Comparison of ENCODE assay signal across 1 cellular context in the genomic region with DNA sequence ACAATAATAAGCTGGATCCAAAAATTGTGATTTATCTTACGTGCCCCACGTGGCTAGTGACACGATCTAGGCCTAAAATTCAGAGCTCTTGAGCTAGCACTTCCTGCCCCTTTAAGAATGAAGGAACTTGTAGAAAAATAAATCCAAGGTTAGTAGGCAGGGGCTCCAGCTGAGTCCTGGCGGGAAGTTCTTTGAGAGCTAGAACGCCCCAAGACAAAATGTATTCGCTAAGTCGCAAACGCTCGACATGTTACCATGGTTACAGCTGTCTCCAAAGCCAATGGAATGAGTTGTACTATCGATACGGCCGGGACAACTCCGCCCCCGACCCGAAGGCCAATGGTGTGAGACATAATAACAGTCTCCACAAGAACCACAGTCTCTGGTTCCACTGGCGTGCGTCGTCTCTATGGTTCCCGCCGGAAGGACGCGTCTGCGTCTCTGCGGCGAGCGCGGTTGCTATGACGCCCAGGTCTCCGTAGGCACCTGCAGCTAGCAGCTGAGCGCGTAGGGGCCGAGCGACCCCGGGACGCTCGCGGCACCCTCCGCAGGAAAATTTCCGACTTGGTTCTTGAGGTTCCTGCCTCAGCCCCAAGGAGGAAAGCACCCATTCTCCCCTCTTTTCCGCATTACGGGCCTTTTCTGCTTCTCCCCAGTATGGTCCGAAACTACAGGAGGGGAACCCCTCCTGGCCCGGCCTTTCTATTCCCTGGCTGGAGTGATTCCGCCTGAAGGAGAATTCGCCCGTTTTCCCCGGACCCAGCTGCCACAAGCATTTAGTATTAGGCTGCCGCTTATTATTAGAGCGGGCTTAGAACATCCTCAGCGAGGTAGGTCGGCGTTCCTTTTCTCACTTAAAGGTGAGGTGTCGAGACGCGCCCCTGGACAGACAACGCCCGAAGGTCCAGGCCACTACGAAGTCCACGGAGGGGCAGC.
TF ChIP-seq lines count a peak whose summit lies in the region.

Gene CCDC30, plus strand, starts transcription at position 459 of the 936 bp plus-strand sequence. CDS start 17,266 bp downstream, outside the sequence.

TF ChIP-seq in HepG2, 621 proteins besides CTCF, POLR2A, EP300 and RAD21 (continued from another document and continues in another):
- TF ChIP-seq, protein P1, sequence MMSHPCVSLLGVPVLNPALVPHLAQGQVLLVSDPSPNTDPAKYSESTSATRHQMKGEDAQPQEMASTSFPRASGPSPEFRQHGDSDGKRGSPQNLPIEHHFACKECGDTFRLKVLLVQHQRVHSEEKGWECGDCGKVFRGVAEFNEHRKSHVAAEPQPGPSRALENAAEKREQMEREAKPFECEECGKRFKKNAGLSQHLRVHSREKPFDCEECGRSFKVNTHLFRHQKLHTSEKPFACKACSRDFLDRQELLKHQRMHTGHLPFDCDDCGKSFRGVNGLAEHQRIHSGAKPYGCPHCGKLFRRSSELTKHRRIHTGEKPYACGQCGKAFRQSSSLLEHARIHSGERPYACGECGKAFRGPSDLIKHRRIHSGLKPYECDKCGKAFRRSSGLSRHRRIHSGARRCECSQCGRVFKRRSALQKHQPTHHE (CRISPR knock-in tag; IDR thresholded peaks at IDR 0.05; ENCODE audit: borderline replicate concordance), result no peak
- TF ChIP-seq TP53 (CRISPR knock-in tag; conservative IDR thresholded peaks at IDR 0.05) (no peak), CREM (IDR thresholded peaks at IDR 0.05) (peak; percentile 65), CREM (CRISPR knock-in tag; IDR thresholded peaks at IDR 0.05) (no peak), ZNF264 (CRISPR knock-in tag; IDR thresholded peaks at IDR 0.05) (peak; percentile 2; the same call in 1 of the 2 replicates), ZNF660 (CRISPR knock-in tag; IDR thresholded peaks at IDR 0.05; ENCODE audit: borderline replicate concordance, low read depth) (no peak), ZNF260 (CRISPR knock-in tag; IDR thresholded peaks at IDR 0.05; ENCODE audit: borderline replicate concordance, low read depth) (no peak), ZNF83 (CRISPR knock-in tag; IDR thresholded peaks at IDR 0.05; ENCODE audit: borderline replicate concordance) (no peak), ZSCAN5A (CRISPR knock-in tag; IDR thresholded peaks at IDR 0.05; ENCODE audit: borderline replicate concordance) (no peak), ZNF317 (CRISPR knock-in tag; IDR thresholded peaks at IDR 0.05) (no peak), ZNF501 (CRISPR knock-in tag; IDR thresholded peaks at IDR 0.05) (peak; percentile 48; the same call in 1 of the 2 replicates), GATAD1 (CRISPR knock-in tag; IDR thresholded peaks at IDR 0.05) (peak; percentile 71), ZNF205 (CRISPR knock-in tag; IDR thresholded peaks at IDR 0.05) (no peak), SALL1 (CRISPR knock-in tag; IDR thresholded peaks at IDR 0.05) (peak; percentile 61; the same call in 1 of the 2 replicates), DPF2 (CRISPR knock-in tag; IDR thresholded peaks at IDR 0.05; ENCODE audit: borderline replicate concordance, low read depth) (no peak), CBFB (CRISPR knock-in tag; IDR thresholded peaks at IDR 0.05) (peak; percentile 61; the same call in 1 of the 2 replicates), ZNF17 (CRISPR knock-in tag; IDR thresholded peaks at IDR 0.05) (no peak), ARHGAP35 (CRISPR knock-in tag; IDR thresholded peaks at IDR 0.05; ENCODE audit: borderline replicate concordance) (no peak), MEIS2 (CRISPR knock-in tag; IDR thresholded peaks at IDR 0.05) (no peak; the same call in 1 of the 2 replicates), ELF4 (CRISPR knock-in tag; IDR thresholded peaks at IDR 0.05; ENCODE audit: borderline replicate concordance) (no peak), ERF (CRISPR knock-in tag; IDR thresholded peaks at IDR 0.05) (peak; percentile 51; the same call in 1 of the 2 replicates), ZNF292 (CRISPR knock-in tag; IDR thresholded peaks at IDR 0.05; ENCODE audit: borderline replicate concordance, low read depth) (0 out of 2 replicates have a peak, but pooled peaks have one; percentile 29), RFXAP (CRISPR knock-in tag; IDR thresholded peaks at IDR 0.05; ENCODE audit: borderline replicate concordance) (peak; percentile 76), ZFX (CRISPR knock-in tag; IDR thresholded peaks at IDR 0.05; ENCODE audit: low read depth) (peak; percentile 60; the same call in 1 of the 2 replicates), HNF4A (CRISPR knock-in tag; IDR thresholded peaks at IDR 0.05) (no peak), HNRNPLL (IDR thresholded peaks at IDR 0.05; ENCODE audit: low read depth, low read length, poor library complexity, severe bottlenecking) (peak; percentile 99), HES4 (CRISPR knock-in tag; IDR thresholded peaks at IDR 0.05; ENCODE audit: borderline replicate concordance) (no peak), SMC3 (IDR thresholded peaks at IDR 0.05; ENCODE audit: low read length) (no peak), MYPOP (CRISPR knock-in tag; IDR thresholded peaks at IDR 0.05) (peak; percentile 97), KMT2A (CRISPR knock-in tag; IDR thresholded peaks at IDR 0.05) (peak; percentile 51; the same call in 1 of the 2 replicates), MAX (IDR thresholded peaks at IDR 0.05) (peak; percentile 47), NCOA5 (CRISPR knock-in tag; IDR thresholded peaks at IDR 0.05) (no peak), ZNF547 (CRISPR knock-in tag; IDR thresholded peaks at IDR 0.05) (no peak), MED8 (CRISPR knock-in tag; IDR thresholded peaks at IDR 0.05; ENCODE audit: insufficient replicate concordance) (no peak), NKX3-1 (CRISPR knock-in tag; IDR thresholded peaks at IDR 0.05) (no peak), ZMYM4 (CRISPR knock-in tag; IDR thresholded peaks at IDR 0.05) (peak; percentile 62), ZNF431 (CRISPR knock-in tag; IDR thresholded peaks at IDR 0.05; ENCODE audit: borderline replicate concordance, low read depth) (no peak), ZNF274 (CRISPR knock-in tag; IDR thresholded peaks at IDR 0.05) (no peak), ARID2 (CRISPR knock-in tag; IDR thresholded peaks at IDR 0.05; ENCODE audit: borderline replicate concordance) (no peak), MAFF (IDR thresholded peaks at IDR 0.05; ENCODE audit: low read depth, low read length) (no peak), NFE2 (CRISPR knock-in tag; IDR thresholded peaks at IDR 0.05) (no peak), SP1 (IDR thresholded peaks at IDR 0.05) (no peak), SP1 (CRISPR knock-in tag; IDR thresholded peaks at IDR 0.05) (peak; percentile 97), TBP (CRISPR knock-in tag; IDR thresholded peaks at IDR 0.05) (no peak), ZNF629 (CRISPR knock-in tag; conservative IDR thresholded peaks at IDR 0.05) (no peak), ATM (IDR thresholded peaks at IDR 0.05; ENCODE audit: borderline replicate concordance) (no peak), ZHX1 (CRISPR knock-in tag; IDR thresholded peaks at IDR 0.05; ENCODE audit: low read depth) (0 out of 2 replicates have a peak, but pooled peaks have one; percentile 42), ZNF577 (CRISPR knock-in tag; IDR thresholded peaks at IDR 0.05; ENCODE audit: borderline replicate concordance, low read depth) (no peak)
- TF ChIP-seq, protein P2, sequence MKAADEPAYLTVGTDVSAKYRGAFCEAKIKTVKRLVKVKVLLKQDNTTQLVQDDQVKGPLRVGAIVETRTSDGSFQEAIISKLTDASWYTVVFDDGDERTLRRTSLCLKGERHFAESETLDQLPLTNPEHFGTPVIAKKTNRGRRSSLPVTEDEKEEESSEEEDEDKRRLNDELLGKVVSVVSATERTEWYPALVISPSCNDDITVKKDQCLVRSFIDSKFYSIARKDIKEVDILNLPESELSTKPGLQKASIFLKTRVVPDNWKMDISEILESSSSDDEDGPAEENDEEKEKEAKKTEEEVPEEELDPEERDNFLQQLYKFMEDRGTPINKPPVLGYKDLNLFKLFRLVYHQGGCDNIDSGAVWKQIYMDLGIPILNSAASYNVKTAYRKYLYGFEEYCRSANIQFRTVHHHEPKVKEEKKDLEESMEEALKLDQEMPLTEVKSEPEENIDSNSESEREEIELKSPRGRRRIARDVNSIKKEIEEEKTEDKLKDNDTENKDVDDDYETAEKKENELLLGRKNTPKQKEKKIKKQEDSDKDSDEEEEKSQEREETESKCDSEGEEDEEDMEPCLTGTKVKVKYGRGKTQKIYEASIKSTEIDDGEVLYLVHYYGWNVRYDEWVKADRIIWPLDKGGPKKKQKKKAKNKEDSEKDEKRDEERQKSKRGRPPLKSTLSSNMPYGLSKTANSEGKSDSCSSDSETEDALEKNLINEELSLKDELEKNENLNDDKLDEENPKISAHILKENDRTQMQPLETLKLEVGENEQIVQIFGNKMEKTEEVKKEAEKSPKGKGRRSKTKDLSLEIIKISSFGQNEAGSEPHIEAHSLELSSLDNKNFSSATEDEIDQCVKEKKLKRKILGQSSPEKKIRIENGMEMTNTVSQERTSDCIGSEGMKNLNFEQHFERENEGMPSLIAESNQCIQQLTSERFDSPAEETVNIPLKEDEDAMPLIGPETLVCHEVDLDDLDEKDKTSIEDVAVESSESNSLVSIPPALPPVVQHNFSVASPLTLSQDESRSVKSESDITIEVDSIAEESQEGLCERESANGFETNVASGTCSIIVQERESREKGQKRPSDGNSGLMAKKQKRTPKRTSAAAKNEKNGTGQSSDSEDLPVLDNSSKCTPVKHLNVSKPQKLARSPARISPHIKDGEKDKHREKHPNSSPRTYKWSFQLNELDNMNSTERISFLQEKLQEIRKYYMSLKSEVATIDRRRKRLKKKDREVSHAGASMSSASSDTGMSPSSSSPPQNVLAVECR (CRISPR knock-in tag; IDR thresholded peaks at IDR 0.05; ENCODE audit: borderline replicate concordance), result peak; percentile 99
- TF ChIP-seq, protein P3, sequence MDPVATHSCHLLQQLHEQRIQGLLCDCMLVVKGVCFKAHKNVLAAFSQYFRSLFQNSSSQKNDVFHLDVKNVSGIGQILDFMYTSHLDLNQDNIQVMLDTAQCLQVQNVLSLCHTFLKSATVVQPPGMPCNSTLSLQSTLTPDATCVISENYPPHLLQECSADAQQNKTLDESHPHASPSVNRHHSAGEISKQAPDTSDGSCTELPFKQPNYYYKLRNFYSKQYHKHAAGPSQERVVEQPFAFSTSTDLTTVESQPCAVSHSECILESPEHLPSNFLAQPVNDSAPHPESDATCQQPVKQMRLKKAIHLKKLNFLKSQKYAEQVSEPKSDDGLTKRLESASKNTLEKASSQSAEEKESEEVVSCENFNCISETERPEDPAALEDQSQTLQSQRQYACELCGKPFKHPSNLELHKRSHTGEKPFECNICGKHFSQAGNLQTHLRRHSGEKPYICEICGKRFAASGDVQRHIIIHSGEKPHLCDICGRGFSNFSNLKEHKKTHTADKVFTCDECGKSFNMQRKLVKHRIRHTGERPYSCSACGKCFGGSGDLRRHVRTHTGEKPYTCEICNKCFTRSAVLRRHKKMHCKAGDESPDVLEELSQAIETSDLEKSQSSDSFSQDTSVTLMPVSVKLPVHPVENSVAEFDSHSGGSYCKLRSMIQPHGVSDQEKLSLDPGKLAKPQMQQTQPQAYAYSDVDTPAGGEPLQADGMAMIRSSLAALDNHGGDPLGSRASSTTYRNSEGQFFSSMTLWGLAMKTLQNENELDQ (CRISPR knock-in tag; IDR thresholded peaks at IDR 0.05; ENCODE audit: borderline replicate concordance), result no peak
- TF ChIP-seq, protein P4, sequence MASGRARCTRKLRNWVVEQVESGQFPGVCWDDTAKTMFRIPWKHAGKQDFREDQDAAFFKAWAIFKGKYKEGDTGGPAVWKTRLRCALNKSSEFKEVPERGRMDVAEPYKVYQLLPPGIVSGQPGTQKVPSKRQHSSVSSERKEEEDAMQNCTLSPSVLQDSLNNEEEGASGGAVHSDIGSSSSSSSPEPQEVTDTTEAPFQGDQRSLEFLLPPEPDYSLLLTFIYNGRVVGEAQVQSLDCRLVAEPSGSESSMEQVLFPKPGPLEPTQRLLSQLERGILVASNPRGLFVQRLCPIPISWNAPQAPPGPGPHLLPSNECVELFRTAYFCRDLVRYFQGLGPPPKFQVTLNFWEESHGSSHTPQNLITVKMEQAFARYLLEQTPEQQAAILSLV (CRISPR knock-in tag; IDR thresholded peaks at IDR 0.05; ENCODE audit: borderline replicate concordance), result no peak
